26 cellular contexts compared by ENCODE assay signal in genomic region chr13:29929062-29929847, GRCh38.
"Had no signal": no experiment of that assay in that cellular context is flagged by ENCODE, and none has a peak within 500 bp of the region (broad histone marks: within the 10 kb centered on the region; RNA-seq: fewer than 3 reads in every experiment).

No MANE protein-coding gene starts in this region.

- ATAC-seq: heart right ventricle, left cardiac atrium, lower lobe of right lung, natural killer cell, sciatic nerve had no signal

- H3K27ac Mint-ChIP-seq: endodermal cell, memory B cell, mesothelial cell of epicardium, natural killer cell had no signal

- H3K27ac ChIP-seq: coronary artery, heart right ventricle, left ventricle myocardium inferior, lower lobe of right lung, parathyroid adenoma, prostate gland, spleen, stomach, thoracic aorta, transverse colon had no signal

- DNase-seq: effector CD4-positive, alpha-beta T cell; endodermal cell; heart right ventricle; hypothalamus; left cardiac atrium; left ventricle myocardium inferior; lower lobe of right lung; natural killer cell; retina; spleen; stimulated activated CD4-positive, alpha-beta T cell treated with anti-CD3 and anti-CD28 coated beads, Interleukin-15, amount 100 ng/mL, for 24 hours; stimulated activated CD4-positive, alpha-beta T cell treated with anti-CD3 and anti-CD28 coated beads, Interleukin-2, amount 100 ng/mL, for 24 hours; stimulated activated naive CD4-positive, alpha-beta T cell; stomach; substantia nigra; transverse colon had no signal

- H3K4me1 Mint-ChIP-seq: memory B cell had no signal

- H3K4me1 ChIP-seq: parathyroid adenoma had no signal

- H2AFZ ChIP-seq: parathyroid adenoma had no signal

- H3K27me3 ChIP-seq: heart right ventricle, spleen, stomach, transverse colon had no signal

- H3K36me3 ChIP-seq: heart right ventricle, left ventricle myocardium inferior, lower lobe of right lung, prostate gland, spleen, stomach, thoracic aorta, transverse colon had no signal

- H3K4me3 ChIP-seq: coronary artery, heart right ventricle, left ventricle myocardium inferior, lower lobe of right lung, prostate gland, spleen, stomach, thoracic aorta, transverse colon had no signal

- H3K9me3 ChIP-seq: lower lobe of right lung, prostate gland, spleen, stomach, transverse colon had no signal

- H3K9ac ChIP-seq: parathyroid adenoma had no signal

- H3K9me3 Mint-ChIP-seq: memory B cell, natural killer cell had no signal

- FAIRE-seq: endothelial cell of umbilical vein, frontal cortex, islet of Langerhans had no signal

- H3K79me2 ChIP-seq: parathyroid adenoma had no signal

- H3K36me3 Mint-ChIP-seq: memory B cell, mesothelial cell of epicardium, natural killer cell had no signal

- H3K4me3 Mint-ChIP-seq: endodermal cell, memory B cell, mesothelial cell of epicardium, natural killer cell had no signal
